1 cellular context compared by ENCODE assay signal in genomic region chr1:149873060-149873459, GRCh38. TPM values are rescaled to one million over a fixed set of nuclear protein-coding genes. Genes with fewer than 3 reads are reported as not detected.
"Had no signal": no experiment of that assay in that cellular context is flagged by ENCODE, and none has a peak within 500 bp of the region (broad histone marks: within the 10 kb centered on the region; RNA-seq: fewer than 3 reads in every experiment).

No MANE protein-coding gene starts in this region.

RNA-seq across cellular contexts. Expression of gene SV2A, which starts 44.6 kb away (rescaled TPM):
- total RNA-seq: PC-3 had no signal
